9 cellular contexts compared by ENCODE assay signal in genomic region chr3:114223146-114223545, GRCh38.
DNase-seq lines count a peak whose midpoint lies in the region; ATAC-seq and TF ChIP-seq lines count a peak whose summit lies in the region.
"Had no signal": no experiment of that assay in that cellular context is flagged by ENCODE, and none has a peak within 500 bp of the region (broad histone marks: within the 10 kb centered on the region; RNA-seq: fewer than 3 reads in every experiment).

No MANE protein-coding gene starts in this region.

- ATAC-seq in GM19438 (IDR thresholded peaks at IDR 0.05; ENCODE audit: low read depth, unreplicated experiment) (peak; percentile 94), HG03103 (IDR thresholded peaks at IDR 0.05; ENCODE audit: low read depth, unreplicated experiment) (peak; percentile 78)

- no peak overlapping the region for H3K4me3 ChIP-seq in astrocyte of the spinal cord (ENCODE audit: low read depth, low read length)

- DNase-seq in EL: peak; percentile 4
- peak; percentile 9 for DNase-seq in astrocyte of the spinal cord (ENCODE audit: low read depth, low spot score)
- DNase-seq in AML-193 (lab: John Stamatoyannopoulos, UW): no peak
- DNase-seq in activated effector memory CD4-positive, alpha-beta T cell treated with anti-CD3 and anti-CD28 coated beads, Interleukin-2, amount 50 U/mL, for 16 hours: no peak
- DNase-seq in stimulated activated CD4-positive, alpha-beta T cell treated with anti-CD3 and anti-CD28 coated beads, Interleukin-12 subunit alpha, Interleukin-12 subunit beta, amount 100 ng/mL, for 4 hours: no peak
- DNase-seq in NCI-H1930 (lab: John Stamatoyannopoulos, UW): no peak
- DNase-seq: endodermal cell had no signal

- TF ChIP-seq CTCF in astrocyte of the spinal cord (IDR thresholded peaks at IDR 0.05; ENCODE audit: low read depth, low read length): no peak

- in situ Hi-C loops in astrocyte of the spinal cord (cut with HindIII; ENCODE audit: low sequenced_read_pairs): no loop called here

Comparison
In these comparisons a context has a peak if more than half of its experiments do, and no peak if none do; other contexts are left out.
1. DNase-seq: peak in EL (single experiment) and astrocyte of the spinal cord (single experiment); none in AML-193 (0 of 2), activated effector memory CD4-positive, alpha-beta T cell treated with anti-CD3 and anti-CD28 coated beads, Interleukin-2, amount 50 U/mL, for 16 hours (single experiment), stimulated activated CD4-positive, alpha-beta T cell treated with anti-CD3 and anti-CD28 coated beads, Interleukin-12 subunit alpha, Interleukin-12 subunit beta, amount 100 ng/mL, for 4 hours (single experiment) and NCI-H1930 (0 of 2).